8 cellular contexts compared by ENCODE assay signal in the genomic region with DNA sequence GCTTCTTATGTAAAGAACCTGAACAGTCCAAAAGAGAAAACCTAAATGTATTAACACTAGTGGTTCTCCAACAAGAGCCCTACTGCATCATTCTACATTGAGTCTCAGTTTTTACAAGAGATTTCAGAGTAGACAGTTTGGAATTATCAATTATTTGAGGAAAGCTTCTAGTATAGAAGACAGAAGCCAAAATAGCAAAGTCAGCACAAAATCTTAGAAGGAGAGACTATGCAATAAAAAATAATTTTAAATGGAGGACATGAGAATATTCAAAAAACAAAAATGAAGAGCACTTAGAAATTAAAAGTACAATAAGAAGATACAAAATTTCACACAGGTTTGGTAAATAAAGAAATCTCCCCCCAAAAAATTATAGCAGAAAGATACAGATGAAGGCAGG.
"Had no signal": no experiment of that assay in that cellular context is flagged by ENCODE, and none has a peak within 500 bp of the region (broad histone marks: within the 10 kb centered on the region; RNA-seq: fewer than 3 reads in every experiment).

No MANE protein-coding gene starts in this region.

- H3K4me2 ChIP-seq: KMS-11 had no signal

- H3K9ac ChIP-seq: GM23248, KMS-11 had no signal

- H2AFZ ChIP-seq: GM23248 had no signal

- H3K4me3 ChIP-seq: GM23248 had no signal

- DNase-seq: GM23248, GOT3, H9, HCEC 1CT, KBM-7 had no signal

- FAIRE-seq: H54, HTR-8/SVneo had no signal

- H3K27ac ChIP-seq: GM23248, KMS-11 had no signal
